7 cellular contexts compared by ENCODE assay signal in the genomic region with DNA sequence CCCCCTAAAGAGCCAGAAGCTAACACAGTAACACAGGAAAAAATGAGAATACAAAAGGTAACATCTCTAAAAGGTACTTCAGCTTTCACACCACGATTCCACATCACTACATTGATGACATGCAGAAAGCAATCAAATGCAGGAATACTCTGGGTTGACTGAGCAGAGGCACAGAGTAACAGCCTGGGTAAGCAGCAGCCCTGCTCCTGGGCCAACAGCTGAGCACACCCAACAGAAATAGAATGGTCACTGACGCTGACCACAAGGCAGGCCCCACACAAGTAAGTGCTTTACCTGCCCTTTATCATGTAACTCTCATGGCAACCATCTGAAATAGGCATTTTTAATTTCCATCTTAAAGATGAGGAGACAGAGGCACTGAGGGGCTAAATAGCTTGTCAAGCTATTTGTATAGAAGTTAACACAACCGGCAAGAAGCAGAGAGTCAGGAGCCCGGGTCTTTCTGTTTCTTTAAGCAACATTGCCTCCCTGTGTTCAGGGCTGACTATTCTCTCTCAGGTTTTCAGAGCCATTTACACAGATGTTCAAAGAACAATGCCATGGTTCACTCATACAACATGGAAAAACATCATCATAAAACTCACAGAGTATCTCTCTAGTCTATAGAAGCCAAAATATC.
DNase-seq lines count a peak whose midpoint lies in the region; ATAC-seq, FAIRE-seq and TF ChIP-seq lines count a peak whose summit lies in the region.

No MANE protein-coding gene starts in this region.

- H3K9me3 ChIP-seq in WERI-Rb-1 (ENCODE audit: severe bottlenecking) (no peaks in the 10 kb centered on the region), pancreas (no peaks in the 10 kb centered on the region)

- intact Hi-C loops in pancreas (cut with DNase I), result no loop called here

- ATAC-seq in pancreas (peak in 3 of 4 donors; percentile 74 to 77 (median 76)), HG03135 (IDR thresholded peaks at IDR 0.05; ENCODE audit: unreplicated experiment) (no peak), GM18858 (IDR thresholded peaks at IDR 0.05; ENCODE audit: unreplicated experiment) (no peak)

- H3K4me3 ChIP-seq in WERI-Rb-1 (ENCODE audit: low read depth, low read length), result no peak overlapping the region
- H3K4me3 ChIP-seq in epithelial cell of proximal tubule (ENCODE audit: low read depth, low read length), result no peak overlapping the region
- no peak overlapping the region for H3K4me3 ChIP-seq in pancreas

- H3K36me3 ChIP-seq in WERI-Rb-1, result no peaks in the 10 kb centered on the region
- H3K36me3 ChIP-seq in pancreas, result no peaks in the 10 kb centered on the region

- H3K27me3 ChIP-seq in WERI-Rb-1 (ENCODE audit: insufficient read depth, low read depth, severe bottlenecking) (peaks cover 9% of the 10 kb centered on the region), pancreas (peaks cover 0 to 5% (median 0%) of the 10 kb centered on the region in 4 donors)

- WGBS in pancreas, 2 donors, result 31 to 39% methylated on average over 4 of the region's 4 CpGs

- H3K27ac ChIP-seq in WERI-Rb-1 (no peak overlapping the region), pancreas (no peak overlapping the region)

- FAIRE-seq in pancreas (lab: Jason Lieb, UNC), result no peak

- H3K4me1 ChIP-seq in pancreas, result no peaks in the 10 kb centered on the region

- DNase-seq in GDM1 (lab: John Stamatoyannopoulos, UW) (peak; percentile 69), LHCN-M2 (ENCODE audit: low read depth) (peak; percentile 68), WERI-Rb-1 (peak; percentile 15), epithelial cell of proximal tubule (ENCODE audit: low read depth) (peak; percentile 33), pancreas (peak in 1 of 6 donors; percentile 14)

- TF ChIP-seq CTCF in WERI-Rb-1 (IDR thresholded peaks at IDR 0.05; ENCODE audit: low read depth, low read length) (peak; percentile 31; the same call in 1 of the 2 replicates), epithelial cell of proximal tubule (conservative IDR thresholded peaks at IDR 0.05; ENCODE audit: low read depth, low read length) (peak; percentile 62), pancreas (IDR thresholded peaks at IDR 0.05) (no peak)

Comparison
In these comparisons a context has a peak if more than half of its experiments do, and no peak if none do; other contexts are left out.
1. CTCF ChIP-seq: peak in WERI-Rb-1 (single experiment) and epithelial cell of proximal tubule (single experiment); none in pancreas (0 of 4).
2. ATAC-seq: peak in pancreas (3 of 4); none in HG03135 (single experiment) and GM18858 (single experiment).